1 cellular context compared by ENCODE assay signal in genomic region chr10:68284597-68284996, GRCh38.
TF ChIP-seq lines count a peak whose summit lies in the region.

No MANE protein-coding gene starts in this region.

TF ChIP-seq in GM23338, 12 proteins besides CTCF, POLR2A, EP300 and RAD21 (continued from another document):
- TF ChIP-seq ZNF462 (CRISPR knock-in tag; IDR thresholded peaks at IDR 0.05) (no peak), JUNB (IDR thresholded peaks at IDR 0.05; ENCODE audit: unreplicated experiment) (no peak), ZNF114 (CRISPR knock-in tag; IDR thresholded peaks at IDR 0.05) (no peak), POLR2AphosphoS5 (IDR thresholded peaks at IDR 0.05; ENCODE audit: low read depth) (no peak), EZH2phosphoT487 (IDR thresholded peaks at IDR 0.05; ENCODE audit: unreplicated experiment) (no peak), ZNF331 (CRISPR knock-in tag; IDR thresholded peaks at IDR 0.05; ENCODE audit: low read depth) (no peak), NANOG (IDR thresholded peaks at IDR 0.05; ENCODE audit: borderline replicate concordance) (no peak), STAT1 (IDR thresholded peaks at IDR 0.05; ENCODE audit: unreplicated experiment) (no peak)
